24 cellular contexts compared by ENCODE assay signal in genomic region chr5:3033033-3033755, GRCh38.
"Had no signal": no experiment of that assay in that cellular context is flagged by ENCODE, and none has a peak within 500 bp of the region (broad histone marks: within the 10 kb centered on the region; RNA-seq: fewer than 3 reads in every experiment).

No MANE protein-coding gene starts in this region.

- H3K27ac ChIP-seq: foreskin keratinocyte, hepatocyte, left lung, prostate gland, right atrium auricular region, spleen, thoracic aorta, VCaP had no signal

- H3K4me1 ChIP-seq: foreskin keratinocyte, left lung, prostate gland, right atrium auricular region, spleen had no signal

- DNase-seq: activated CD4-positive, alpha-beta T cell treated with anti-CD3 and anti-CD28 coated beads, Interleukin-2, amount 10 ng/mL, durations not matched to agents 7 days and 5 days; activated CD4-positive, CD25-positive, alpha-beta regulatory T cell treated with anti-CD3 and anti-CD28 coated beads, Interleukin-2, amount 50 U/mL, for 72 hours; activated CD8-positive, alpha-beta T cell treated with anti-CD3 and anti-CD28 coated beads, Interleukin-2, amount 10 ng/mL, durations not matched to agents 7 days and 5 days; activated naive CD8-positive, alpha-beta T cell treated with anti-CD3 and anti-CD28 coated beads for 36 hours; central memory CD4-positive, alpha-beta T cell; dermis blood vessel endothelial cell; effector CD8-positive, alpha-beta T cell; erythroblast; foreskin keratinocyte; immature natural killer cell; left lung; naive thymus-derived CD4-positive, alpha-beta T cell; stimulated activated CD4-positive, alpha-beta T cell treated with anti-CD3 and anti-CD28 coated beads, Interleukin-4, amount 100 ng/mL, for 1 hour; stimulated activated naive CD4-positive, alpha-beta T cell treated with Interleukin-2 at 50 U/mL for 16 hours had no signal

- H3K4me2 ChIP-seq: hepatocyte had no signal

- H3K79me2 ChIP-seq: hepatocyte had no signal

- H3K27ac Mint-ChIP-seq: activated CD4-positive, alpha-beta T cell treated with anti-CD3 and anti-CD28 coated beads, Interleukin-2, amount 10 ng/mL, durations not matched to agents 7 days and 5 days; activated CD8-positive, alpha-beta T cell treated with anti-CD3 and anti-CD28 coated beads, Interleukin-2, amount 10 ng/mL, durations not matched to agents 7 days and 5 days; activated naive CD8-positive, alpha-beta T cell treated with anti-CD3 and anti-CD28 coated beads for 36 hours; immature natural killer cell; naive thymus-derived CD4-positive, alpha-beta T cell; T-helper 2 cell treated with Interferon-gamma antibody and Interleukin-4, amounts not matched to agents 5 μg/mL and 100 μg/mL, for 36 hours; type B pancreatic cell had no signal

- H2AFZ ChIP-seq: hepatocyte had no signal

- H3K4me3 ChIP-seq: hepatocyte, left lung, lung, prostate gland, right atrium auricular region, spleen, thoracic aorta had no signal

- H3K27me3 ChIP-seq: foreskin keratinocyte, hepatocyte, left lung, right atrium auricular region, spleen had no signal

- H3K9me3 ChIP-seq: prostate gland, thoracic aorta had no signal

- H3K4me3 Mint-ChIP-seq: activated CD4-positive, alpha-beta T cell treated with anti-CD3 and anti-CD28 coated beads, Interleukin-2, amount 10 ng/mL, durations not matched to agents 7 days and 5 days; activated CD8-positive, alpha-beta T cell treated with anti-CD3 and anti-CD28 coated beads, Interleukin-2, amount 10 ng/mL, durations not matched to agents 7 days and 5 days; activated naive CD8-positive, alpha-beta T cell treated with anti-CD3 and anti-CD28 coated beads for 36 hours; immature natural killer cell; naive thymus-derived CD4-positive, alpha-beta T cell; neural crest cell; T-helper 2 cell treated with Interferon-gamma antibody and Interleukin-4, amounts not matched to agents 5 μg/mL and 100 μg/mL, for 36 hours; type B pancreatic cell had no signal

- H3K27me3 Mint-ChIP-seq: activated CD4-positive, alpha-beta T cell treated with anti-CD3 and anti-CD28 coated beads, Interleukin-2, amount 10 ng/mL, durations not matched to agents 7 days and 5 days; naive thymus-derived CD4-positive, alpha-beta T cell; type B pancreatic cell had no signal

- H3K36me3 Mint-ChIP-seq: activated naive CD8-positive, alpha-beta T cell treated with anti-CD3 and anti-CD28 coated beads for 36 hours; immature natural killer cell; naive thymus-derived CD4-positive, alpha-beta T cell; type B pancreatic cell had no signal

- H3K36me3 ChIP-seq: left lung, prostate gland, right atrium auricular region, spleen, thoracic aorta had no signal

- H3K4me1 Mint-ChIP-seq: activated CD4-positive, alpha-beta T cell treated with anti-CD3 and anti-CD28 coated beads, Interleukin-2, amount 10 ng/mL, durations not matched to agents 7 days and 5 days; activated naive CD8-positive, alpha-beta T cell treated with anti-CD3 and anti-CD28 coated beads for 36 hours; immature natural killer cell had no signal

- H3K9me3 Mint-ChIP-seq: activated naive CD8-positive, alpha-beta T cell treated with anti-CD3 and anti-CD28 coated beads for 36 hours; type B pancreatic cell had no signal
